In the genomic region with DNA sequence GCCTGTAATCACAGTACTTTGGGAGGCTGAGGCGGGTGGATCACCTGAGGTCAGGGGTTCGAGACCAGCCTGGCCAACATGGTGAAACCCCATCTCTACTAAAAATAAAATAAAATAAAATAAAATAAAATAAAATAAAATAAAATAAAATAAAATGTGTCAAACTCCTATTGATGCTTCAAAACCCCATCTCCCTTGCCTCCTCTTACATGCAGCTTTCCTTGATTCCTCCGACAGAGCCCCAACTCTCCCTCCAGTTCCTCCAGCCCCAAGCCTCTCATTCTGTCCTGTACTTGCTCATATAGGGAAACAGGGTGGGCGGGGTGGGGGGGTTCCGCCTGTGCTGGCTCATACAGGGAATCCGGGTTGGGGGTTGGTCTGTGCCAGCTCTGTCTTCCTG, we compare ENCODE assay signal across 12 cellular contexts. TPM values are rescaled to one million over a fixed set of nuclear protein-coding genes. Genes with fewer than 3 reads are reported as not detected.
DNase-seq lines count a peak whose midpoint lies in the region; ATAC-seq, FAIRE-seq and TF ChIP-seq lines count a peak whose summit lies in the region.
"Not testable (repeated sequence)": the region's sequence is repeated elsewhere in the genome, so short reads cannot be mapped to it uniquely, and the experiment has no call there.
"Had no signal": no experiment of that assay in that cellular context is flagged by ENCODE, and none has a peak within 500 bp of the region (broad histone marks: within the 10 kb centered on the region; RNA-seq: fewer than 3 reads in every experiment).

No MANE protein-coding gene starts in this region.

- not testable (repeated sequence) for H2AFZ ChIP-seq in astrocyte (ENCODE audit: low read depth, low read length)

- FAIRE-seq in astrocyte (lab: Jason Lieb, UNC): not testable (repeated sequence)

- H4K20me1 ChIP-seq in astrocyte (ENCODE audit: insufficient read depth, low read length): peaks cover 37% of the 10 kb centered on the region

- not testable (repeated sequence) for TF ChIP-seq CTCF in CD4-positive, alpha-beta T cell (IDR thresholded peaks at IDR 0.05); HEK293 (tag by site-specific recombination; IDR thresholded peaks at IDR 0.05); astrocyte (IDR thresholded peaks at IDR 0.05; ENCODE audit: insufficient read depth, low read depth, low read length); cardiac muscle cell (IDR thresholded peaks at IDR 0.05; ENCODE audit: low read depth, low read length); natural killer cell (IDR thresholded peaks at IDR 0.05); sigmoid colon (IDR thresholded peaks at IDR 0.05)

- not testable (repeated sequence) for H3K4me3 ChIP-seq in HEK293 (ENCODE audit: low read depth, low read length); astrocyte (ENCODE audit: insufficient read depth, low read depth, low read length); cardiac muscle cell; sigmoid colon

- H3K36me3 ChIP-seq in HEK293 (ENCODE audit: control insufficient read depth in 2 of 2, insufficient read depth in 1 of 2, low read length in 2 of 2); astrocyte (ENCODE audit: insufficient read depth, low read length); cardiac muscle cell; sigmoid colon: not testable (repeated sequence)

- not testable (repeated sequence) for H3K27me3 Mint-ChIP-seq in CD4-positive, alpha-beta T cell; activated CD4-positive, alpha-beta memory T cell treated with anti-CD3 and anti-CD28 coated beads for 36 hours; astrocyte (ENCODE audit: low read depth, unreplicated experiment); natural killer cell (ENCODE audit: low read depth in 2 of 2)

- not testable (repeated sequence) for H3K27ac ChIP-seq in CD4-positive, alpha-beta T cell (ENCODE audit: low read depth, low read length); HEK293 (ENCODE audit: extremely low read depth, low read depth, low read length); astrocyte (ENCODE audit: low read depth, low read length)
- peak overlapping the region; percentile 100 for H3K27ac ChIP-seq in cardiac muscle cell
- H3K27ac ChIP-seq in sigmoid colon: peak overlapping the region; percentile 95 to 100 (median 98)

- not testable (repeated sequence) for DNase-seq in CD4-positive, alpha-beta T cell; astrocyte (ENCODE audit: low read depth); cardiac muscle cell (ENCODE audit: low read depth in 1 of 2, low spot score in 1 of 2); natural killer cell; sigmoid colon
- peak; percentile 70 for DNase-seq in activated CD4-positive, alpha-beta memory T cell treated with anti-CD3 and anti-CD28 coated beads for 36 hours

- H3K27ac Mint-ChIP-seq in CD4-positive, alpha-beta T cell: peak overlapping the region; percentile 76
- peak overlapping the region; percentile 47 for H3K27ac Mint-ChIP-seq in activated CD4-positive, alpha-beta memory T cell treated with anti-CD3 and anti-CD28 coated beads for 36 hours
- peak overlapping the region; percentile 88 for H3K27ac Mint-ChIP-seq in astrocyte (ENCODE audit: unreplicated experiment)
- H3K27ac Mint-ChIP-seq in natural killer cell: not testable (repeated sequence)

- peaks cover 52% of the 10 kb centered on the region for H3K79me2 ChIP-seq in astrocyte (ENCODE audit: insufficient read depth, low read length)

- peak overlapping the region; percentile 62 for H3K4me3 Mint-ChIP-seq in CD4-positive, alpha-beta T cell
- not testable (repeated sequence) for H3K4me3 Mint-ChIP-seq in activated CD4-positive, alpha-beta memory T cell treated with anti-CD3 and anti-CD28 coated beads for 36 hours; astrocyte (ENCODE audit: unreplicated experiment)
- peak overlapping the region; percentile 14 for H3K4me3 Mint-ChIP-seq in natural killer cell

- not testable (repeated sequence) for ATAC-seq in CD4-positive, alpha-beta T cell (ENCODE audit: poor library complexity); natural killer cell

- H3K9ac ChIP-seq in astrocyte (ENCODE audit: low read length): not testable (repeated sequence)

- TF ChIP-seq POLR2A in sigmoid colon (IDR thresholded peaks at IDR 0.05): not testable (repeated sequence)

- CTCF ChIA-PET in CD4-positive, alpha-beta T cell (lab: Charles Lee): not testable (repeated sequence)
- CTCF ChIA-PET in HEK293 (lab: Yijun Ruan, JAX): interaction anchor here (0.5 to 2.6 kb wide), 2 partner anchors 40 to 222 kb away, joined by 3 to 11 read pairs; no protein-coding TSS in a partner anchor
- CTCF ChIA-PET in activated CD4-positive, alpha-beta memory T cell treated with anti-CD3 and anti-CD28 coated beads for 36 hours (lab: Charles Lee): interaction anchor here (0.6 kb wide), 1 partner anchor 24 kb away, joined by 3 read pairs; no protein-coding TSS in a partner anchor

- intact Hi-C loops in CD4-positive, alpha-beta T cell (cut with DNase I, micrococcal nuclease): loop anchor here in 1 of 2 experiments (10.0 kb wide), 1 partner anchor 220 kb away; a partner anchor contains a TSS
- intact Hi-C loops in activated CD4-positive, alpha-beta memory T cell treated with anti-CD3 and anti-CD28 coated beads for 36 hours (cut with micrococcal nuclease); natural killer cell (cut with micrococcal nuclease): not testable (repeated sequence)
- intact Hi-C loops in sigmoid colon (cut with DNase I): loop anchor here (5.0 kb wide), 1 partner anchor 72 kb away; a partner anchor contains a TSS

- 78 to 87% methylated on average over 6 of the region's 6 CpGs for WGBS in sigmoid colon, 2 donors

- H3K36me3 Mint-ChIP-seq in CD4-positive, alpha-beta T cell (ENCODE audit: low read depth): peaks cover 34% of the 10 kb centered on the region
- peaks cover 12% of the 10 kb centered on the region for H3K36me3 Mint-ChIP-seq in activated CD4-positive, alpha-beta memory T cell treated with anti-CD3 and anti-CD28 coated beads for 36 hours
- H3K36me3 Mint-ChIP-seq in astrocyte (ENCODE audit: low read depth, unreplicated experiment); natural killer cell: not testable (repeated sequence)

- not testable (repeated sequence) for TF ChIP-seq EP300 in sigmoid colon (IDR thresholded peaks at IDR 0.05)

- peaks cover 20% of the 10 kb centered on the region for H3K4me1 Mint-ChIP-seq in CD4-positive, alpha-beta T cell (ENCODE audit: low read depth)
- peaks cover 23% of the 10 kb centered on the region for H3K4me1 Mint-ChIP-seq in activated CD4-positive, alpha-beta memory T cell treated with anti-CD3 and anti-CD28 coated beads for 36 hours (ENCODE audit: low read depth)
- not testable (repeated sequence) for H3K4me1 Mint-ChIP-seq in astrocyte (ENCODE audit: low read depth, unreplicated experiment)
- H3K4me1 Mint-ChIP-seq in natural killer cell: peaks cover 19 to 30% of the 10 kb centered on the region in 2 donors

- not testable (repeated sequence) for H3K4me2 ChIP-seq in astrocyte (ENCODE audit: low read length)

- H3K9me3 Mint-ChIP-seq in CD4-positive, alpha-beta T cell; activated CD4-positive, alpha-beta memory T cell treated with anti-CD3 and anti-CD28 coated beads for 36 hours; astrocyte (ENCODE audit: unreplicated experiment); natural killer cell: not testable (repeated sequence)

- H3K27me3 ChIP-seq in CD4-positive, alpha-beta T cell (ENCODE audit: control insufficient read depth, insufficient read depth, low read length); astrocyte (ENCODE audit: insufficient read depth, low read length); cardiac muscle cell; sigmoid colon: not testable (repeated sequence)

- not testable (repeated sequence) for H3K4me1 ChIP-seq in HEK293 (ENCODE audit: control insufficient read depth, insufficient read depth, low read length); cardiac muscle cell (ENCODE audit: low read depth)
- H3K4me1 ChIP-seq in astrocyte (ENCODE audit: insufficient read depth, low read length) (peaks cover 19% of the 10 kb centered on the region), sigmoid colon (peaks cover 0 to 55% (median 36%) of the 10 kb centered on the region in 4 donors)

- POLR2A ChIA-PET in CD4-positive, alpha-beta T cell (lab: Charles Lee): interaction anchor here (1.0 to 10.0 kb wide), 8 partner anchors 13 to 244 kb away, joined by 3 to 203 read pairs (median 84); a partner anchor contains a TSS
- POLR2A ChIA-PET in HEK293 (lab: Yijun Ruan, JAX): interaction anchor here (1.1 to 6.2 kb wide), 3 partner anchors 15 to 60 kb away, joined by 3 to 60 read pairs (median 18); a partner anchor contains a TSS
- POLR2A ChIA-PET in activated CD4-positive, alpha-beta memory T cell treated with anti-CD3 and anti-CD28 coated beads for 36 hours (lab: Charles Lee): not testable (repeated sequence)

- H3K9me3 ChIP-seq in CD4-positive, alpha-beta T cell (ENCODE audit: control insufficient read depth, low read length); HEK293 (ENCODE audit: control insufficient read depth, insufficient read depth, low read depth, low read length); astrocyte (ENCODE audit: insufficient read depth, low read depth, low read length); cardiac muscle cell (ENCODE audit: low read depth); sigmoid colon: not testable (repeated sequence)

RNA-seq across cellular contexts. Expression of a gene that starts 1.3 kb away (rescaled TPM):
- 100 to 1,000 TPM; 307 to 318 TPM for total RNA-seq in CD4-positive, alpha-beta T cell
- 100 to 1,000 TPM; 123 to 130 TPM for total RNA-seq in activated CD4-positive, alpha-beta memory T cell treated with anti-CD3 and anti-CD28 coated beads for 36 hours
- 781 and 819 TPM in 2 replicates for total RNA-seq in astrocyte
- total RNA-seq in cardiac muscle cell: 158 TPM in 2 replicates
- polyA plus RNA-seq in cardiac muscle cell: 183 and 185 TPM in 2 replicates
- 100 to 1,000 TPM; 163 to 276 (median 179) TPM for total RNA-seq in natural killer cell
- 10 to 100 TPM; 25.5 to 59.0 (median 36.3) TPM for total RNA-seq in sigmoid colon
- 100 to 1,000 TPM in 1 of 3 donors, 10 to 100 TPM in 2; 48.0 to 115 (median 53.9) TPM for polyA plus RNA-seq in sigmoid colon

RNA-seq across cellular contexts. Expression of a gene that starts 3.8 kb away (rescaled TPM):
- not detected for total RNA-seq in CD4-positive, alpha-beta T cell
- not detected for total RNA-seq in activated CD4-positive, alpha-beta memory T cell treated with anti-CD3 and anti-CD28 coated beads for 36 hours
- total RNA-seq in astrocyte (not detected in 2 replicates), cardiac muscle cell (not detected in 2 replicates), natural killer cell (not detected), sigmoid colon (not detected)
- polyA plus RNA-seq in cardiac muscle cell (not detected in 2 replicates), sigmoid colon (not detected)
- total RNA-seq: A673, Caco-2, M059J, OCI-LY7, Right ventricle myocardium superior had no signal

RNA-seq across cellular contexts. Expression of a gene that starts 4.2 kb away (rescaled TPM):
- total RNA-seq in CD4-positive, alpha-beta T cell: 100 to 1,000 TPM; 388 to 390 TPM
- 100 to 1,000 TPM; 107 to 109 TPM for total RNA-seq in activated CD4-positive, alpha-beta memory T cell treated with anti-CD3 and anti-CD28 coated beads for 36 hours
- 155 and 173 TPM in 2 replicates for total RNA-seq in astrocyte
- 228 and 370 TPM in 2 replicates for total RNA-seq in cardiac muscle cell
- 403 and 445 TPM in 2 replicates for polyA plus RNA-seq in cardiac muscle cell
- total RNA-seq in natural killer cell: 100 to 1,000 TPM; 310 to 354 (median 317) TPM
- 100 to 1,000 TPM in 2 of 4 donors, 10 to 100 TPM in 2; 85.6 to 174 (median 126) TPM for total RNA-seq in sigmoid colon
- polyA plus RNA-seq in sigmoid colon: 100 to 1,000 TPM in 1 of 3 donors, 10 to 100 TPM in 2; 19.2 to 232 (median 25.9) TPM

RNA-seq across cellular contexts. Expression of a gene that starts 14.8 kb away (rescaled TPM):
- total RNA-seq in CD4-positive, alpha-beta T cell: 100 to 1,000 TPM; 114 to 118 TPM
- total RNA-seq in activated CD4-positive, alpha-beta memory T cell treated with anti-CD3 and anti-CD28 coated beads for 36 hours: 10 to 100 TPM; 28.3 to 29.3 TPM
- total RNA-seq in astrocyte (14.3 and 18.4 TPM in 2 replicates), cardiac muscle cell (43.6 and 44.0 TPM in 2 replicates), natural killer cell (100 to 1,000 TPM in 2 of 3 donors, 10 to 100 TPM in 1; 73.3 to 149 (median 121) TPM), sigmoid colon (10 to 100 TPM in 2 of 4 donors, 1 to 10 TPM in 2; 3.8 to 20.5 (median 10.9) TPM)
- polyA plus RNA-seq in cardiac muscle cell (36.8 and 60.4 TPM in 2 replicates), sigmoid colon (10 to 100 TPM in 1 of 3 donors, 1 to 10 TPM in 2; 1.8 to 25.1 (median 9.9) TPM)

RNA-seq across cellular contexts. Expression of a gene that starts 24.9 kb away (rescaled TPM):
- total RNA-seq in CD4-positive, alpha-beta T cell: under 1 TPM; 0.17 to 0.22 TPM
- not detected for total RNA-seq in activated CD4-positive, alpha-beta memory T cell treated with anti-CD3 and anti-CD28 coated beads for 36 hours
- total RNA-seq in astrocyte: 2.5 and 2.7 TPM in 2 replicates
- 5.4 and 8.5 TPM in 2 replicates for total RNA-seq in cardiac muscle cell
- 3.0 and 4.9 TPM in 2 replicates for polyA plus RNA-seq in cardiac muscle cell
- total RNA-seq in natural killer cell: under 1 TPM in 2 of 3 donors, not detected in 1; 0.09 to 0.15 TPM
- under 1 TPM in 1 of 4 donors, not detected in 3; 0.14 TPM for total RNA-seq in sigmoid colon
- polyA plus RNA-seq in sigmoid colon: under 1 TPM in 1 of 3 donors, not detected in 2; 0.04 TPM
- total RNA-seq: A673, M059J, OCI-LY7, Right ventricle myocardium superior had no signal
